10 cellular contexts compared by ENCODE assay signal in genomic region chr19:11538232-11539036, GRCh38. TPM values are rescaled to one million over a fixed set of nuclear protein-coding genes. Genes with fewer than 3 reads are reported as not detected.
DNase-seq lines count a peak whose midpoint lies in the region; ATAC-seq and TF ChIP-seq lines count a peak whose summit lies in the region.
"Had no signal": no experiment of that assay in that cellular context is flagged by ENCODE, and none has a peak within 500 bp of the region (broad histone marks: within the 10 kb centered on the region; RNA-seq: fewer than 3 reads in every experiment).

Gene CNN1 (plus strand): TSS chr19:11538851. CDS start chr19:11538928, 77 bp downstream.

- no peak for ATAC-seq in T-cell (replicated peaks in 1 of 4)
- ATAC-seq: effector memory CD8-positive, alpha-beta T cell had no signal

- TF ChIP-seq CTCF in fibroblast of villous mesenchyme (IDR thresholded peaks at IDR 0.05; ENCODE audit: insufficient read depth, low read depth, low read length) (no peak), neural crest cell (conservative IDR thresholded peaks at IDR 0.05) (no peak), Calu3 (IDR thresholded peaks at IDR 0.05; ENCODE audit: unreplicated experiment) (no peak)

- H3K4me3 Mint-ChIP-seq in neural crest cell (peak within 1 kb of the TSS; percentile 31), Calu3 (ENCODE audit: low read depth, unreplicated experiment) (no peak within 1 kb of the TSS), T-cell (no peak within 1 kb of the TSS)
- no peak within 1 kb of the TSS for H3K4me3 Mint-ChIP-seq in activated CD4-positive, alpha-beta memory T cell treated with anti-CD3 and anti-CD28 coated beads, Interleukin-2, amount 10 ng/mL, durations not matched to agents 7 days and 5 days
- H3K4me3 Mint-ChIP-seq: effector memory CD8-positive, alpha-beta T cell had no signal

- CTCF ChIA-PET in activated CD4-positive, alpha-beta memory T cell treated with anti-CD3 and anti-CD28 coated beads, Interleukin-2, amount 10 ng/mL, durations not matched to agents 7 days and 5 days (lab: Charles Lee) = no interaction called here
- CTCF ChIA-PET in Calu3 (lab: Charles Lee) = no interaction called here
- CTCF ChIA-PET in T-cell (lab: Charles Lee) = no interaction called here

- H3K36me3 ChIP-seq in SJCRH30 = no peaks in the 10 kb centered on the region

- H3K9me3 Mint-ChIP-seq in neural crest cell (no peaks in the 10 kb centered on the region), Calu3 (ENCODE audit: low read depth, unreplicated experiment) (no peaks in the 10 kb centered on the region), T-cell (no peaks in the 10 kb centered on the region)
- H3K9me3 Mint-ChIP-seq in activated CD4-positive, alpha-beta memory T cell treated with anti-CD3 and anti-CD28 coated beads, Interleukin-2, amount 10 ng/mL, durations not matched to agents 7 days and 5 days = no peaks in the 10 kb centered on the region
- H3K9me3 Mint-ChIP-seq: effector memory CD8-positive, alpha-beta T cell had no signal

- no peaks in the 10 kb centered on the region for H3K36me3 Mint-ChIP-seq in neural crest cell (ENCODE audit: low read depth)
- no peaks in the 10 kb centered on the region for H3K36me3 Mint-ChIP-seq in activated CD4-positive, alpha-beta memory T cell treated with anti-CD3 and anti-CD28 coated beads, Interleukin-2, amount 10 ng/mL, durations not matched to agents 7 days and 5 days (ENCODE audit: low read depth)
- peaks cover 15% of the 10 kb centered on the region for H3K36me3 Mint-ChIP-seq in Calu3 (ENCODE audit: insufficient read depth, unreplicated experiment)
- H3K36me3 Mint-ChIP-seq in T-cell = no peaks in the 10 kb centered on the region

- no peak within 1 kb of the TSS for H3K27ac ChIP-seq in SJCRH30

- no peaks in the 10 kb centered on the region for H3K4me1 ChIP-seq in SJCRH30

- POLR2A ChIA-PET in activated CD4-positive, alpha-beta memory T cell treated with anti-CD3 and anti-CD28 coated beads, Interleukin-2, amount 10 ng/mL, durations not matched to agents 7 days and 5 days (lab: Charles Lee) = no interaction called here
- POLR2A ChIA-PET in T-cell (lab: Charles Lee) = no interaction called here

- no peaks in the 10 kb centered on the region for H3K27me3 ChIP-seq in SJCRH30

- H3K27me3 Mint-ChIP-seq in neural crest cell (ENCODE audit: low read depth) (peaks cover 10% of the 10 kb centered on the region), Calu3 (ENCODE audit: unreplicated experiment) (peaks cover 29% of the 10 kb centered on the region), T-cell (peaks cover 22 to 24% of the 10 kb centered on the region in 2 donors)
- peaks cover 22% of the 10 kb centered on the region for H3K27me3 Mint-ChIP-seq in activated CD4-positive, alpha-beta memory T cell treated with anti-CD3 and anti-CD28 coated beads, Interleukin-2, amount 10 ng/mL, durations not matched to agents 7 days and 5 days

- H3K4me1 Mint-ChIP-seq in neural crest cell = peaks cover 22% of the 10 kb centered on the region
- peaks cover 10% of the 10 kb centered on the region for H3K4me1 Mint-ChIP-seq in activated CD4-positive, alpha-beta memory T cell treated with anti-CD3 and anti-CD28 coated beads, Interleukin-2, amount 10 ng/mL, durations not matched to agents 7 days and 5 days
- no peaks in the 10 kb centered on the region for H3K4me1 Mint-ChIP-seq in Calu3 (ENCODE audit: low read depth, unreplicated experiment)
- peaks cover 8 to 21% (median 15%) of the 10 kb centered on the region in 3 donors for H3K4me1 Mint-ChIP-seq in T-cell

- H3K9me3 ChIP-seq in SJCRH30 (replicated peaks) = no peaks in the 10 kb centered on the region

- DNase-seq in AG08396 (ENCODE audit: low spot score) = peak; percentile 93
- peak; percentile 63 to 66 for DNase-seq in SJCRH30
- peak; percentile 58 for DNase-seq in fibroblast of villous mesenchyme (ENCODE audit: low read depth)
- peak; percentile 36 for DNase-seq in neural crest cell (ENCODE audit: low read depth, low spot score)
- no peak for DNase-seq in activated CD4-positive, alpha-beta memory T cell treated with anti-CD3 and anti-CD28 coated beads, Interleukin-2, amount 10 ng/mL, durations not matched to agents 7 days and 5 days
- DNase-seq in Calu3 = no peak
- no peak for DNase-seq in T-cell
- no peak for DNase-seq in dedifferentiated amniotic fluid mesenchymal stem cell (ENCODE audit: extremely low spot score)
- DNase-seq: DMS79 treated with DMSO at 0.1 percent for 48 hours; effector memory CD8-positive, alpha-beta T cell had no signal

- BruUV-seq in Calu3 (replicated peaks; lab: Mats Ljungman, UMichigan) = no TSS peak

- H3K4me3 ChIP-seq in SJCRH30 = peak within 1 kb of the TSS; percentile 29
- H3K4me3 ChIP-seq in fibroblast of villous mesenchyme (ENCODE audit: low read depth, low read length) = peak within 1 kb of the TSS; percentile 32

- H3K27ac Mint-ChIP-seq in neural crest cell (ENCODE audit: unreplicated experiment) = peak within 1 kb of the TSS; percentile 78
- H3K27ac Mint-ChIP-seq in activated CD4-positive, alpha-beta memory T cell treated with anti-CD3 and anti-CD28 coated beads, Interleukin-2, amount 10 ng/mL, durations not matched to agents 7 days and 5 days = no peak within 1 kb of the TSS
- H3K27ac Mint-ChIP-seq in Calu3 (ENCODE audit: unreplicated experiment) = no peak within 1 kb of the TSS
- H3K27ac Mint-ChIP-seq in T-cell = no peak within 1 kb of the TSS

- intact Hi-C loops in Calu3 (cut with micrococcal nuclease; ENCODE audit: unreplicated experiment) = no loop called here

RNA-seq across cellular contexts. Expression of gene CNN1, which starts in this region (rescaled TPM):
- 1.4 TPM in 2 replicates for total RNA-seq in SJCRH30 (2014; rRNA removed; shearing (Covaris generic))
- total RNA-seq in fibroblast of villous mesenchyme (61.3 and 148 TPM in 2 replicates), neural crest cell (1.6 and 1.8 TPM in 2 replicates), Calu3 (2022) (not detected in 2 replicates), T-cell (under 1 TPM in 3 of 5 donors, not detected in 2; 0.26 to 0.96 (median 0.51) TPM)
- total RNA-seq in activated CD4-positive, alpha-beta memory T cell treated with anti-CD3 and anti-CD28 coated beads, Interleukin-2, amount 10 ng/mL, durations not matched to agents 7 days and 5 days = not detected

Comparison
In these comparisons a context has a peak if more than half of its experiments do, and no peak if none do; other contexts are left out.
1. RNA of gene CNN1 (total RNA-seq): 61.3 to 148 TPM in fibroblast of villous mesenchyme; 1.6 to 1.8 TPM in neural crest cell, 1.4 TPM in SJCRH30, 0.26 to 0.96 TPM in T-cell, not detected in activated CD4-positive, alpha-beta memory T cell treated with anti-CD3 and anti-CD28 coated beads, Interleukin-2, amount 10 ng/mL, durations not matched to agents 7 days and 5 days and not detected in Calu3; every median in the first group is over 10 times any median in the second.
2. DNase-seq: peak in AG08396 (single experiment), SJCRH30 (2 of 2), fibroblast of villous mesenchyme (single experiment) and neural crest cell (single experiment); none in activated CD4-positive, alpha-beta memory T cell treated with anti-CD3 and anti-CD28 coated beads, Interleukin-2, amount 10 ng/mL, durations not matched to agents 7 days and 5 days (single experiment), Calu3 (single experiment), T-cell (0 of 34) and dedifferentiated amniotic fluid mesenchymal stem cell (single experiment).